ENCODE assay signal across 20 cellular contexts in the genomic region with DNA sequence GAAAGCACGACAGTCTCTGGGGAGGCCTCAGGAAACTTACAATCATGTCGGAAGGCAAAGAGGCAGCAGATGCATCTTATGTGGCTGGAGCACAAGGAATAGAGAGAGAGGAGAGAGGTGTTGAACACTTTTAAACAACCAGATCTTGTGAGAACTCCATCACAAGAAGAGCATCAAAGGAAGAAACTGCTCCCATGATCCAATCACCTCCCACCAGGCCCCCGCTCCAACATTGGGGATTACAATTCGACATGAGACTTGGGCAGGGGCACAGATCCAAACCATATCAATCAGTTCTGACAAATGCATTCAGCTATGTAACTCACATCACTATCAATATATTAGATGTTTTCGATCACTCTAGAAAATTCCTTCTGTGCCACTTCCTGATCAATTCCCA. TPM values are rescaled to one million over a fixed set of nuclear protein-coding genes. Genes with fewer than 3 reads are reported as not detected.
A peak's percentile ranks its signal among the peaks of the same experiment; 100 is the strongest.
DNase-seq lines count a peak whose midpoint lies in the region; ATAC-seq, FAIRE-seq and TF ChIP-seq lines count a peak whose summit lies in the region.
"Had no signal": no experiment of that assay in that cellular context is flagged by ENCODE, and none has a peak within 500 bp of the region (broad histone marks: within the 10 kb centered on the region; RNA-seq: fewer than 3 reads in every experiment).

No MANE protein-coding gene starts in this region.

- TF ChIP-seq EP300 in SK-N-SH (IDR thresholded peaks at IDR 0.05; ENCODE audit: borderline replicate concordance in 1 of 2, low read depth in 1 of 2, low read length in 1 of 2): no peak

- peaks cover 2 to 25% of the 10 kb centered on the region in 2 experiments for H3K4me1 ChIP-seq in SK-N-SH (ENCODE audit: control insufficient read depth in 1 of 2, insufficient read depth in 2 of 2, low read depth in 1 of 2, low read length in 1 of 2)
- H3K4me1 ChIP-seq in keratinocyte (ENCODE audit: control insufficient read depth, extremely low read depth, insufficient read depth, low read length): peaks cover 56% of the 10 kb centered on the region
- H3K4me1 ChIP-seq in smooth muscle cell (ENCODE audit: low read depth): peaks cover 10% of the 10 kb centered on the region
- H3K4me1 ChIP-seq: BE2C, Caco-2 had no signal

- TF ChIP-seq RAD21 in SK-N-SH (IDR thresholded peaks at IDR 0.05; ENCODE audit: low read length): no peak

- no peaks in the 10 kb centered on the region for H3K9me3 Mint-ChIP-seq in activated CD4-positive, alpha-beta memory T cell treated with anti-CD3 and anti-CD28 coated beads, Interleukin-2, amount 10 ng/mL, durations not matched to agents 7 days and 5 days
- H3K9me3 Mint-ChIP-seq: CD4-positive, CD25-positive, alpha-beta regulatory T cell had no signal

- H3K9ac ChIP-seq in SK-N-SH: peak overlapping the region; percentile 38; the same call in 1 of the 2 replicates
- H3K9ac ChIP-seq in keratinocyte (ENCODE audit: control insufficient read depth, extremely low read depth, insufficient read depth, low read length): no peak overlapping the region
- no peak overlapping the region for H3K9ac ChIP-seq in smooth muscle cell (ENCODE audit: low read depth)

- H3K9me1 ChIP-seq in keratinocyte (ENCODE audit: control insufficient read depth, extremely low read depth, insufficient read depth, low read length): no peaks in the 10 kb centered on the region

- H3K4me3 ChIP-seq in SK-N-SH (ENCODE audit: low read depth in 2 of 2, low read length in 1 of 2): no peak overlapping the region
- H3K4me3 ChIP-seq in brain microvascular endothelial cell (ENCODE audit: low read depth, low read length): no peak overlapping the region
- no peak overlapping the region for H3K4me3 ChIP-seq in keratinocyte (ENCODE audit: control insufficient read depth in 2 of 3, extremely low read depth in 1 of 3, insufficient read depth in 2 of 3, low read depth in 1 of 3, low read length in 3 of 3)
- H3K4me3 ChIP-seq in smooth muscle cell: no peak overlapping the region
- H3K4me3 ChIP-seq: GM23338 had no signal

- no peak overlapping the region for H2AFZ ChIP-seq in SK-N-SH (ENCODE audit: low read depth)
- no peak overlapping the region for H2AFZ ChIP-seq in keratinocyte (ENCODE audit: control insufficient read depth, low read length)
- no peak overlapping the region for H2AFZ ChIP-seq in smooth muscle cell (ENCODE audit: low read depth)
- H2AFZ ChIP-seq: GM23338 had no signal

- H3K36me3 ChIP-seq in SK-N-SH (replicated peaks in 1 of 2; ENCODE audit: control insufficient read depth in 1 of 2, insufficient read depth in 2 of 2, low read length in 1 of 2) (no peaks in the 10 kb centered on the region), brain microvascular endothelial cell (replicated peaks) (no peaks in the 10 kb centered on the region), keratinocyte (ENCODE audit: control insufficient read depth in 2 of 2, extremely low read depth in 1 of 2, insufficient read depth in 2 of 2, low read length in 2 of 2) (no peaks in the 10 kb centered on the region), smooth muscle cell (ENCODE audit: low read depth) (no peaks in the 10 kb centered on the region)
- H3K36me3 ChIP-seq: BE2C had no signal

- H3K9me3 ChIP-seq in SK-N-SH (no peaks in the 10 kb centered on the region), keratinocyte (ENCODE audit: control insufficient read depth, low read depth, low read length) (no peaks in the 10 kb centered on the region), smooth muscle cell (replicated peaks; ENCODE audit: low read depth) (no peaks in the 10 kb centered on the region)
- H3K9me3 ChIP-seq: BE2C, Caco-2 had no signal

- POLR2A ChIA-PET in SK-N-SH (lab: Yijun Ruan, JAX): no interaction called here
- POLR2A ChIA-PET in activated CD4-positive, alpha-beta memory T cell treated with anti-CD3 and anti-CD28 coated beads, Interleukin-2, amount 10 ng/mL, durations not matched to agents 7 days and 5 days (lab: Charles Lee): no interaction called here

- H3K27me3 Mint-ChIP-seq in activated CD4-positive, alpha-beta memory T cell treated with anti-CD3 and anti-CD28 coated beads, Interleukin-2, amount 10 ng/mL, durations not matched to agents 7 days and 5 days: peaks cover 3% of the 10 kb centered on the region

- FAIRE-seq in keratinocyte (lab: Jason Lieb, UNC): peak; percentile 20
- FAIRE-seq: G401.6, GM19239 had no signal

- H3K27me3 ChIP-seq in SK-N-SH (ENCODE audit: insufficient read depth) (no peaks in the 10 kb centered on the region), brain microvascular endothelial cell (replicated peaks) (no peaks in the 10 kb centered on the region), keratinocyte (ENCODE audit: control insufficient read depth, extremely low read depth, insufficient read depth, low read length) (no peaks in the 10 kb centered on the region), smooth muscle cell (ENCODE audit: low read depth) (no peaks in the 10 kb centered on the region)
- H3K27me3 ChIP-seq: BE2C had no signal

- H3K4me3 Mint-ChIP-seq in activated CD4-positive, alpha-beta memory T cell treated with anti-CD3 and anti-CD28 coated beads, Interleukin-2, amount 10 ng/mL, durations not matched to agents 7 days and 5 days: no peak overlapping the region
- H3K4me3 Mint-ChIP-seq: CD4-positive, CD25-positive, alpha-beta regulatory T cell; GM23338 had no signal

- H3K36me3 Mint-ChIP-seq in activated CD4-positive, alpha-beta memory T cell treated with anti-CD3 and anti-CD28 coated beads, Interleukin-2, amount 10 ng/mL, durations not matched to agents 7 days and 5 days (ENCODE audit: low read depth): no peaks in the 10 kb centered on the region
- H3K36me3 Mint-ChIP-seq: CD4-positive, CD25-positive, alpha-beta regulatory T cell had no signal

- no peak for DNase-seq in SK-N-SH
- DNase-seq in brain microvascular endothelial cell: no peak
- no peak for DNase-seq in keratinocyte (ENCODE audit: low read depth, low spot score)
- no peak for DNase-seq in smooth muscle cell (lab: John Stamatoyannopoulos, UW; ENCODE audit: unreplicated experiment)
- no peak for DNase-seq in activated CD4-positive, alpha-beta memory T cell treated with anti-CD3 and anti-CD28 coated beads, Interleukin-2, amount 10 ng/mL, durations not matched to agents 7 days and 5 days
- no peak for DNase-seq in stimulated activated naive CD4-positive, alpha-beta T cell (lab: John Stamatoyannopoulos, UW)
- DNase-seq: BE2C; Caco-2; CD4-positive, CD25-positive, alpha-beta regulatory T cell; NCI-H1105; NCI-H510A; NCI-H774; OCI-M1; SHP77 treated with DMSO at 0.1 percent for 48 hours had no signal

- no peak for TF ChIP-seq CTCF in SK-N-SH (IDR thresholded peaks at IDR 0.05)
- TF ChIP-seq CTCF in brain microvascular endothelial cell (IDR thresholded peaks at IDR 0.05; ENCODE audit: low read depth, low read length, missing control alignments): no peak
- no peak for TF ChIP-seq CTCF in keratinocyte (optimal IDR thresholded peaks at IDR 0.05 in 1 of 3, IDR thresholded peaks at IDR 0.05 in 1 of 3, conservative IDR thresholded peaks at IDR 0.05 in 1 of 3; ENCODE audit: extremely low read depth in 1 of 3, insufficient read depth in 2 of 3, low read length in 3 of 3)
- TF ChIP-seq CTCF in smooth muscle cell (IDR thresholded peaks at IDR 0.05; ENCODE audit: borderline replicate concordance, insufficient read depth, poor library complexity, severe bottlenecking): no peak

- ATAC-seq in SK-N-SH treated with all-trans-retinoic acid at 6 μM for 48 hours (no peak), GM21381 (IDR thresholded peaks at IDR 0.05; ENCODE audit: unreplicated experiment) (no peak)
- ATAC-seq: GM23338 had no signal

- no peaks in the 10 kb centered on the region for H3K79me2 ChIP-seq in SK-N-SH (ENCODE audit: insufficient read depth)
- no peaks in the 10 kb centered on the region for H3K79me2 ChIP-seq in keratinocyte (ENCODE audit: control insufficient read depth, insufficient read depth, low read length)
- no peaks in the 10 kb centered on the region for H3K79me2 ChIP-seq in smooth muscle cell (ENCODE audit: low read depth)

- H3K9me2 ChIP-seq in SK-N-SH: no peaks in the 10 kb centered on the region

- no peaks in the 10 kb centered on the region for H4K20me1 ChIP-seq in SK-N-SH (ENCODE audit: insufficient read depth)
- H4K20me1 ChIP-seq in keratinocyte (ENCODE audit: control insufficient read depth, extremely low read depth, insufficient read depth, low read length): no peaks in the 10 kb centered on the region
- H4K20me1 ChIP-seq in smooth muscle cell (ENCODE audit: low read depth): no peaks in the 10 kb centered on the region

- peaks cover 2% of the 10 kb centered on the region for H3K4me1 Mint-ChIP-seq in activated CD4-positive, alpha-beta memory T cell treated with anti-CD3 and anti-CD28 coated beads, Interleukin-2, amount 10 ng/mL, durations not matched to agents 7 days and 5 days
- H3K4me1 Mint-ChIP-seq: CD4-positive, CD25-positive, alpha-beta regulatory T cell had no signal

- in situ Hi-C loops in brain microvascular endothelial cell (cut with HindIII; ENCODE audit: low pct_ligation_motif_present, low sequenced_read_pairs): no loop called here

- CTCF ChIA-PET in SK-N-SH (lab: Yijun Ruan, JAX): no interaction called here
- CTCF ChIA-PET in activated CD4-positive, alpha-beta memory T cell treated with anti-CD3 and anti-CD28 coated beads, Interleukin-2, amount 10 ng/mL, durations not matched to agents 7 days and 5 days (lab: Charles Lee): no interaction called here

- 91% methylated on average over 5 of the region's 5 CpGs for WGBS in SK-N-SH (ENCODE audit: low lambda C conversion rate)
- WGBS in smooth muscle cell (ENCODE audit: low lambda C conversion rate): 99% methylated on average over 5 of the region's 5 CpGs

- H3K27ac Mint-ChIP-seq in activated CD4-positive, alpha-beta memory T cell treated with anti-CD3 and anti-CD28 coated beads, Interleukin-2, amount 10 ng/mL, durations not matched to agents 7 days and 5 days: no peak overlapping the region
- H3K27ac Mint-ChIP-seq: CD4-positive, CD25-positive, alpha-beta regulatory T cell; GM23338 had no signal

- H3K27ac ChIP-seq in SK-N-SH (ENCODE audit: low read depth in 2 of 2, low read length in 1 of 2) (peak overlapping the region in 1 of 2 experiments; percentile 65; a peak in 2 of 4 replicates), brain microvascular endothelial cell (peak overlapping the region; percentile 71), keratinocyte (ENCODE audit: control insufficient read depth, insufficient read depth, low read length) (peak overlapping the region; percentile 29), smooth muscle cell (ENCODE audit: low read depth) (peak overlapping the region; percentile 38)
- H3K27ac ChIP-seq: 22Rv1 had no signal

- H3F3A ChIP-seq in SK-N-SH (replicated peaks; ENCODE audit: insufficient read depth) (peaks cover 41% of the 10 kb centered on the region), smooth muscle cell (ENCODE audit: low read depth) (peaks cover 11% of the 10 kb centered on the region)

- peak overlapping the region; percentile 13; the same call in 1 of the 2 replicates for H3K4me2 ChIP-seq in SK-N-SH
- H3K4me2 ChIP-seq in keratinocyte (ENCODE audit: control insufficient read depth, extremely low read depth, insufficient read depth, low read depth, low read length): no peak overlapping the region
- peak overlapping the region; percentile 47 for H3K4me2 ChIP-seq in smooth muscle cell
- H3K4me2 ChIP-seq: GM23338 had no signal

- dilution Hi-C loops in keratinocyte (cut with MboI; ENCODE audit: extremely low pct_ligation_motif_present, low sequenced_read_pairs): no loop called here

RNA-seq across cellular contexts. Expression of gene ETS2, which starts 37.6 kb away (rescaled TPM):
- polyA plus RNA-seq in SK-N-SH (2012; rRNA removed) (14.2 and 16.3 TPM in 2 replicates), keratinocyte (58.5 to 61.4 TPM (median 60.3 TPM) in 3 replicates), smooth muscle cell (63.8 and 65.9 TPM in 2 replicates)
- polyA plus RNA-seq in SK-N-SH (2012; cell fraction: cytosol; rRNA removed): 11.4 and 13.6 TPM in 2 replicates
- 26.5 and 30.4 TPM in 2 replicates for polyA plus RNA-seq in SK-N-SH (2012; cell fraction: nucleus; rRNA removed)
- 143 TPM for polyA plus RNA-seq in keratinocyte (2011; ENCODE audit: low read depth)
- 29.1 and 35.4 TPM in 2 replicates for polyA plus RNA-seq in keratinocyte (2011; cell fraction: cytosol; rRNA removed)
- 122 and 140 TPM in 2 replicates for polyA plus RNA-seq in keratinocyte (2011; cell fraction: nucleus; rRNA removed)
- polyA plus RNA-seq in keratinocyte (2012; ENCODE audit: low replicate concordance): 37.3 and 92.4 TPM in 2 replicates
- polyA minus RNA-seq in keratinocyte: 46.3 to 57.2 TPM (median 49.1 TPM) in 3 replicates
- 34.7 TPM for polyA minus RNA-seq in keratinocyte (2011; cell fraction: cytosol; rRNA and poly(A)+ RNA removed)
- polyA minus RNA-seq in keratinocyte (2011; cell fraction: nucleus; rRNA and poly(A)+ RNA removed): 70.5 and 112 TPM in 2 replicates
- total RNA-seq in smooth muscle cell: 77.0 and 77.7 TPM in 2 replicates
- total RNA-seq in activated CD4-positive, alpha-beta memory T cell treated with anti-CD3 and anti-CD28 coated beads, Interleukin-2, amount 10 ng/mL, durations not matched to agents 7 days and 5 days: 10 to 100 TPM; 11.4 to 11.5 TPM
